1 cellular context compared by ENCODE assay signal in the genomic region with DNA sequence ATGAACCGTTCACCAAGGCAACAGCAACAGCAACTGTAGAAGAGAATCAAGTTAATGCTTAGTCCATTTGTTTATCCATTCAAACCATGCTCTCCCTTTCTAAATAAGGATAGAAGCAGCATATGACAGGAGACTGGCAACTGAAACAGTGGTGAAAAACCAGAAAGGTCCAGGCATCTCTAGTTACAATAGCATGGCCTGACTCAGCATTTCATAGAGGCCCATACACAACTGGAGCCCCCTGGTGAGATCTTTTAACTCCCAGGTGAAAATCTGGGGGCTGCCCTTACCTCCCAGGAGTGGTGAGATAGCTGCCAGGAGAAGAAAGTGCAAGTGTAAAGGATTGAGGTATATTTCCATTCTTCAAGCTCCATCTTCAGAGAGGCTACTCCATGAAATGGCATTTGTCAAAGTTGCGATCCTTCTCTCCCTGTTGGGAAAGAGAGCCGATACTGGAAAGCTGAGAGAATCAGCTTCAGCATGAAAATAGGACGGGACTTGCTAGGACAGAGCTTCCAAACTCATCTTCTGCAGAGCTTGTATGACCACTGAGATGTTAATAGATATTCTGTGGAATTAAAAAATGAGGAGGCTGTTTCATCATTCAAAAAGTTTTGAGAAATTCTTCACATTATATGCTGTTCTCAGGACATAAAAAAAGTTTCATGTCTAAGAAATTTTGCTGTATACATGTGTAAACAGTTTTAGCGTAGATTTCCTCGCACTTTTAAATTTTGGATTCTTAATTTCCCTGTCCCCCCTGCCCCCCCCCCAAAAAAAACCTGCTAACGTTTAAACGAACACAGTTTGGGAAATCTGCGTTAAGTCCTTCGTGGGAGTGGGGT.
TF ChIP-seq lines count a peak whose summit lies in the region.

No MANE protein-coding gene starts in this region.

TF ChIP-seq in HEK293, 187 proteins besides CTCF, POLR2A, EP300 and RAD21 (continued from another document):
- TF ChIP-seq, protein P1, sequence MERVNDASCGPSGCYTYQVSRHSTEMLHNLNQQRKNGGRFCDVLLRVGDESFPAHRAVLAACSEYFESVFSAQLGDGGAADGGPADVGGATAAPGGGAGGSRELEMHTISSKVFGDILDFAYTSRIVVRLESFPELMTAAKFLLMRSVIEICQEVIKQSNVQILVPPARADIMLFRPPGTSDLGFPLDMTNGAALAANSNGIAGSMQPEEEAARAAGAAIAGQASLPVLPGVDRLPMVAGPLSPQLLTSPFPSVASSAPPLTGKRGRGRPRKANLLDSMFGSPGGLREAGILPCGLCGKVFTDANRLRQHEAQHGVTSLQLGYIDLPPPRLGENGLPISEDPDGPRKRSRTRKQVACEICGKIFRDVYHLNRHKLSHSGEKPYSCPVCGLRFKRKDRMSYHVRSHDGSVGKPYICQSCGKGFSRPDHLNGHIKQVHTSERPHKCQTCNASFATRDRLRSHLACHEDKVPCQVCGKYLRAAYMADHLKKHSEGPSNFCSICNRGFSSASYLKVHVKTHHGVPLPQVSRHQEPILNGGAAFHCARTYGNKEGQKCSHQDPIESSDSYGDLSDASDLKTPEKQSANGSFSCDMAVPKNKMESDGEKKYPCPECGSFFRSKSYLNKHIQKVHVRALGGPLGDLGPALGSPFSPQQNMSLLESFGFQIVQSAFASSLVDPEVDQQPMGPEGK (tag by site-specific recombination; IDR thresholded peaks at IDR 0.05) = peak; percentile 84
- TF ChIP-seq ZNF140 (tag by site-specific recombination; IDR thresholded peaks at IDR 0.05) (no peak), WT1 (tag by site-specific recombination; IDR thresholded peaks at IDR 0.05) (no peak), ZNF23 (tag by site-specific recombination; IDR thresholded peaks at IDR 0.05; ENCODE audit: borderline replicate concordance) (no peak), ZNF416 (tag by site-specific recombination; IDR thresholded peaks at IDR 0.05) (no peak), ZNF548 (tag by site-specific recombination; IDR thresholded peaks at IDR 0.05) (no peak), ZNF624 (tag by site-specific recombination; IDR thresholded peaks at IDR 0.05) (no peak), ZBTB17 (tag by site-specific recombination; IDR thresholded peaks at IDR 0.05) (peak; percentile 27; the same call in 1 of the 2 replicates), ZSCAN16 (tag by site-specific recombination; IDR thresholded peaks at IDR 0.05) (no peak), ZNF292 (tag by site-specific recombination; IDR thresholded peaks at IDR 0.05; ENCODE audit: borderline replicate concordance, low read depth) (no peak), ZNF558 (tag by site-specific recombination; IDR thresholded peaks at IDR 0.05) (no peak), ZNF211 (tag by site-specific recombination; IDR thresholded peaks at IDR 0.05; ENCODE audit: low read depth) (no peak), ZBTB48 (tag by site-specific recombination; IDR thresholded peaks at IDR 0.05) (no peak), ZFP41 (tag by site-specific recombination; IDR thresholded peaks at IDR 0.05; ENCODE audit: borderline replicate concordance) (no peak), ZNF48 (tag by site-specific recombination; IDR thresholded peaks at IDR 0.05) (no peak), ZNF423 (tag by site-specific recombination; IDR thresholded peaks at IDR 0.05) (no peak), ZXDB (tag by site-specific recombination; IDR thresholded peaks at IDR 0.05) (no peak), KLF7 (tag by site-specific recombination; IDR thresholded peaks at IDR 0.05; ENCODE audit: borderline replicate concordance) (no peak), ZNF184 (tag by site-specific recombination; IDR thresholded peaks at IDR 0.05) (no peak), ZNF585B (tag by site-specific recombination; IDR thresholded peaks at IDR 0.05) (no peak), ZNF335 (tag by site-specific recombination; conservative IDR thresholded peaks at IDR 0.05) (peak; percentile 33; the same call in 1 of the 2 replicates), ZNF626 (tag by site-specific recombination; IDR thresholded peaks at IDR 0.05) (no peak), ZNF37A (tag by site-specific recombination; IDR thresholded peaks at IDR 0.05) (no peak), ZNF223 (tag by site-specific recombination; IDR thresholded peaks at IDR 0.05) (no peak), ZNF768 (tag by site-specific recombination; IDR thresholded peaks at IDR 0.05) (no peak), ZNF266 (tag by site-specific recombination; IDR thresholded peaks at IDR 0.05; ENCODE audit: low read depth) (no peak)
- TF ChIP-seq, protein P2, sequence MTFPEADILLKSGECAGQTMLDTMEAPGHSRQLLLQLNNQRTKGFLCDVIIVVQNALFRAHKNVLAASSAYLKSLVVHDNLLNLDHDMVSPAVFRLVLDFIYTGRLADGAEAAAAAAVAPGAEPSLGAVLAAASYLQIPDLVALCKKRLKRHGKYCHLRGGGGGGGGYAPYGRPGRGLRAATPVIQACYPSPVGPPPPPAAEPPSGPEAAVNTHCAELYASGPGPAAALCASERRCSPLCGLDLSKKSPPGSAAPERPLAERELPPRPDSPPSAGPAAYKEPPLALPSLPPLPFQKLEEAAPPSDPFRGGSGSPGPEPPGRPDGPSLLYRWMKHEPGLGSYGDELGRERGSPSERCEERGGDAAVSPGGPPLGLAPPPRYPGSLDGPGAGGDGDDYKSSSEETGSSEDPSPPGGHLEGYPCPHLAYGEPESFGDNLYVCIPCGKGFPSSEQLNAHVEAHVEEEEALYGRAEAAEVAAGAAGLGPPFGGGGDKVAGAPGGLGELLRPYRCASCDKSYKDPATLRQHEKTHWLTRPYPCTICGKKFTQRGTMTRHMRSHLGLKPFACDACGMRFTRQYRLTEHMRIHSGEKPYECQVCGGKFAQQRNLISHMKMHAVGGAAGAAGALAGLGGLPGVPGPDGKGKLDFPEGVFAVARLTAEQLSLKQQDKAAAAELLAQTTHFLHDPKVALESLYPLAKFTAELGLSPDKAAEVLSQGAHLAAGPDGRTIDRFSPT (tag by site-specific recombination; IDR thresholded peaks at IDR 0.05) = no peak
- TF ChIP-seq, protein P3, sequence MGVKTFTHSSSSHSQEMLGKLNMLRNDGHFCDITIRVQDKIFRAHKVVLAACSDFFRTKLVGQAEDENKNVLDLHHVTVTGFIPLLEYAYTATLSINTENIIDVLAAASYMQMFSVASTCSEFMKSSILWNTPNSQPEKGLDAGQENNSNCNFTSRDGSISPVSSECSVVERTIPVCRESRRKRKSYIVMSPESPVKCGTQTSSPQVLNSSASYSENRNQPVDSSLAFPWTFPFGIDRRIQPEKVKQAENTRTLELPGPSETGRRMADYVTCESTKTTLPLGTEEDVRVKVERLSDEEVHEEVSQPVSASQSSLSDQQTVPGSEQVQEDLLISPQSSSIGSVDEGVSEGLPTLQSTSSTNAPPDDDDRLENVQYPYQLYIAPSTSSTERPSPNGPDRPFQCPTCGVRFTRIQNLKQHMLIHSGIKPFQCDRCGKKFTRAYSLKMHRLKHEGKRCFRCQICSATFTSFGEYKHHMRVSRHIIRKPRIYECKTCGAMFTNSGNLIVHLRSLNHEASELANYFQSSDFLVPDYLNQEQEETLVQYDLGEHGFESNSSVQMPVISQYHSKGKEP (tag by site-specific recombination; IDR thresholded peaks at IDR 0.05) = no peak; the same call in 1 of the 2 replicates
- TF ChIP-seq, protein P4, sequence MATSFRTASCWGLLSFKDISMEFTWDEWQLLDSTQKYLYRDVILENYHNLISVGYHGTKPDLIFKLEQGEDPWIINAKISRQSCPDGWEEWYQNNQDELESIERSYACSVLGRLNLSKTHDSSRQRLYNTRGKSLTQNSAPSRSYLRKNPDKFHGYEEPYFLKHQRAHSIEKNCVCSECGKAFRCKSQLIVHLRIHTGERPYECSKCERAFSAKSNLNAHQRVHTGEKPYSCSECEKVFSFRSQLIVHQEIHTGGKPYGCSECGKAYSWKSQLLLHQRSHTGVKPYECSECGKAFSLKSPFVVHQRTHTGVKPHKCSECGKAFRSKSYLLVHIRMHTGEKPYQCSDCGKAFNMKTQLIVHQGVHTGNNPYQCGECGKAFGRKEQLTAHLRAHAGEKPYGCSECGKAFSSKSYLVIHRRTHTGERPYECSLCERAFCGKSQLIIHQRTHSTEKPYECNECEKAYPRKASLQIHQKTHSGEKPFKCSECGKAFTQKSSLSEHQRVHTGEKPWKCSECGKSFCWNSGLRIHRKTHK (tag by site-specific recombination; IDR thresholded peaks at IDR 0.05) = no peak
- TF ChIP-seq, protein P5, sequence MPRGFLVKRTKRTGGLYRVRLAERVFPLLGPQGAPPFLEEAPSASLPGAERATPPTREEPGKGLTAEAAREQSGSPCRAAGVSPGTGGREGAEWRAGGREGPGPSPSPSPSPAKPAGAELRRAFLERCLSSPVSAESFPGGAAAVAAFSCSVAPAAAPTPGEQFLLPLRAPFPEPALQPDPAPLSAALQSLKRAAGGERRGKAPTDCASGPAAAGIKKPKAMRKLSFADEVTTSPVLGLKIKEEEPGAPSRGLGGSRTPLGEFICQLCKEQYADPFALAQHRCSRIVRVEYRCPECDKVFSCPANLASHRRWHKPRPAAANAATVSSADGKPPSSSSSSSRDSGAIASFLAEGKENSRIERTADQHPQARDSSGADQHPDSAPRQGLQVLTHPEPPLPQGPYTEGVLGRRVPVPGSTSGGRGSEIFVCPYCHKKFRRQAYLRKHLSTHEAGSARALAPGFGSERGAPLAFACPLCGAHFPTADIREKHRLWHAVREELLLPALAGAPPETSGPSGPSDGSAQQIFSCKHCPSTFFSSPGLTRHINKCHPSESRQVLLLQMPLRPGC (tag by site-specific recombination; IDR thresholded peaks at IDR 0.05) = no peak
